In genomic region chr18:44857744-44858143, GRCh38 we compare ENCODE assay signal across 25 cellular contexts.
"Had no signal": no experiment of that assay in that cellular context is flagged by ENCODE, and none has a peak within 500 bp of the region (broad histone marks: within the 10 kb centered on the region; RNA-seq: fewer than 3 reads in every experiment).

No MANE protein-coding gene starts in this region.

- H3K27me3 ChIP-seq: ascending aorta, body of pancreas, MG63, Peyer's patch, SJCRH30 had no signal

- H3K4me3 Mint-ChIP-seq: activated CD4-positive, alpha-beta memory T cell treated with anti-CD3 and anti-CD28 coated beads, Interleukin-2, amount 10 ng/mL, durations not matched to agents 7 days and 5 days; activated CD4-positive, alpha-beta T cell treated with anti-CD3 and anti-CD28 coated beads for 36 hours; activated naive CD4-positive, alpha-beta T cell treated with anti-CD3 and anti-CD28 coated beads, Interleukin-2, amount 50 U/mL, for 24 hours; activated T-cell treated with anti-CD3 and anti-CD28 coated beads, Interleukin-2, amount 50 U/mL, for 24 hours; activated T-helper 1 cell treated with anti-CD3 and anti-CD28 coated beads, Interleukin-12 subunit alpha, Interleukin-12 subunit beta, Interleukin-2, Interleukin-4 antibody, amounts not matched to agents 30 ng/mL and 10 ng/mL and 1 ng/mL, durations not matched to agents 14 hours and 24 hours and 36 hours had no signal

- H3K27ac ChIP-seq: ascending aorta, body of pancreas, Peyer's patch, RWPE1, SJCRH30, WERI-Rb-1 had no signal

- H3K4me1 Mint-ChIP-seq: activated CD4-positive, alpha-beta memory T cell treated with anti-CD3 and anti-CD28 coated beads, Interleukin-2, amount 10 ng/mL, durations not matched to agents 7 days and 5 days; activated CD4-positive, alpha-beta T cell treated with anti-CD3 and anti-CD28 coated beads for 36 hours; activated naive CD4-positive, alpha-beta T cell treated with anti-CD3 and anti-CD28 coated beads, Interleukin-2, amount 50 U/mL, for 24 hours had no signal

- H3K9me3 Mint-ChIP-seq: activated CD4-positive, alpha-beta memory T cell treated with anti-CD3 and anti-CD28 coated beads, Interleukin-2, amount 10 ng/mL, durations not matched to agents 7 days and 5 days; activated naive CD4-positive, alpha-beta T cell treated with anti-CD3 and anti-CD28 coated beads, Interleukin-2, amount 50 U/mL, for 24 hours; activated T-cell treated with anti-CD3 and anti-CD28 coated beads, Interleukin-2, amount 50 U/mL, for 24 hours had no signal

- DNase-seq: activated CD4-positive, alpha-beta memory T cell treated with anti-CD3 and anti-CD28 coated beads, Interleukin-2, amount 10 ng/mL, durations not matched to agents 7 days and 5 days; activated CD4-positive, alpha-beta T cell treated with anti-CD3 and anti-CD28 coated beads for 36 hours; activated CD4-positive, alpha-beta T cell treated with anti-CD3 and anti-CD28 coated beads, Interleukin-2, amount 50 U/mL, for 1 hour; activated effector memory CD4-positive, alpha-beta T cell treated with Interleukin-2 at 50 U/mL for 16 hours; activated naive CD4-positive, alpha-beta T cell; activated T-cell treated with anti-CD3 and anti-CD28 coated beads, Interleukin-2, amount 50 U/mL, for 24 hours; body of pancreas; MG63; MV-4-11; NCI-H1417 treated with DMSO at 0.1 percent for 48 hours; NCI-H2081; NCI-H510A treated with DMSO at 0.1 percent for 48 hours; NCI-H69; NK-92 treated with Interleukin-12 subunit alpha and Interleukin-12 subunit beta, amount 100 ng/mL, for 24 hours; OCI-M1; Peyer's patch; Right ventricle myocardium superior; SJCRH30; SK-N-SH; T-helper 1 cell; WERI-Rb-1 had no signal

- H3K36me3 ChIP-seq: ascending aorta, MG63, Peyer's patch, SJCRH30, WERI-Rb-1 had no signal

- H3K9me3 ChIP-seq: ascending aorta, body of pancreas, MG63, Peyer's patch, SJCRH30, SK-N-SH had no signal

- H3K27me3 Mint-ChIP-seq: activated naive CD4-positive, alpha-beta T cell treated with anti-CD3 and anti-CD28 coated beads, Interleukin-2, amount 50 U/mL, for 24 hours had no signal

- H3K4me1 ChIP-seq: Peyer's patch had no signal

- H3K4me3 ChIP-seq: ascending aorta, body of pancreas, MG63, Peyer's patch, SJCRH30 had no signal

- H3K36me3 Mint-ChIP-seq: activated naive CD4-positive, alpha-beta T cell treated with anti-CD3 and anti-CD28 coated beads, Interleukin-2, amount 50 U/mL, for 24 hours had no signal

- H3K27ac Mint-ChIP-seq: activated CD4-positive, alpha-beta memory T cell treated with anti-CD3 and anti-CD28 coated beads, Interleukin-2, amount 10 ng/mL, durations not matched to agents 7 days and 5 days; activated CD4-positive, alpha-beta T cell treated with anti-CD3 and anti-CD28 coated beads for 36 hours; activated naive CD4-positive, alpha-beta T cell treated with anti-CD3 and anti-CD28 coated beads, Interleukin-2, amount 50 U/mL, for 24 hours; activated T-cell treated with anti-CD3 and anti-CD28 coated beads, Interleukin-2, amount 50 U/mL, for 24 hours; activated T-helper 1 cell treated with anti-CD3 and anti-CD28 coated beads, Interleukin-12 subunit alpha, Interleukin-12 subunit beta, Interleukin-2, Interleukin-4 antibody, amounts not matched to agents 30 ng/mL and 10 ng/mL and 1 ng/mL, durations not matched to agents 14 hours and 24 hours and 36 hours had no signal

- ATAC-seq: activated CD4-positive, alpha-beta T cell treated with anti-CD3 and anti-CD28 coated beads for 36 hours; body of pancreas had no signal
